Comparison of ENCODE assay signal across 19 cellular contexts in the genomic region with DNA sequence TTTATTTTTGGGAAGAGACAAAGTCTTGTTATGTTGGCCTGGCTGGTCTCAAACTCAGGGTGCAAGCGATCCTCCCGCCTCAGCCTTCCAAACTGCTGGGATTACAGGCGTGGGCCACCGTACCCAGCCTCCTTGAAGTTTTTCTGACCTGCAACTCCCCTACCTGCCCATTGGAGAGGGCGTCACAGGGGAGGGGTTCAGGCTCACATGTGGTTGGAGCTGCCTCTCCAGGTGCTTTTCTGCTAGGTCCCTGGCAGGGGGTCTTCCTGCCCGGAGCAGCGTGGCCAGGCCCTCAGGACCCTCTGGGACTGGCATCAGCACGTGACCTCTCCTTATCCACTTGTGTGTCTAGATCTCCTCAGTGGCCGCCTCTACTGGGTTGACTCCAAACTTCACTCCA.
"Had no signal": no experiment of that assay in that cellular context is flagged by ENCODE, and none has a peak within 500 bp of the region (broad histone marks: within the 10 kb centered on the region; RNA-seq: fewer than 3 reads in every experiment).

No MANE protein-coding gene starts in this region.

- FAIRE-seq: keratinocyte had no signal

- H3K4me2 ChIP-seq: smooth muscle cell had no signal

- H3K36me3 Mint-ChIP-seq: memory B cell had no signal

- H3K9me3 Mint-ChIP-seq: activated T-helper 2 cell treated with anti-CD3 and anti-CD28 coated beads, Interferon-gamma antibody, Interleukin-2, Interleukin-4, amounts not matched to agents 10 μg/mL and 5 μg/mL and 100 μg/mL, durations not matched to agents 14 hours and 24 hours and 36 hours; memory B cell; nephron had no signal

- H3K27me3 Mint-ChIP-seq: memory B cell had no signal

- H3K4me3 Mint-ChIP-seq: memory B cell, nephron had no signal

- ATAC-seq: activated CD4-positive, CD25-positive, alpha-beta regulatory T cell treated with anti-CD3 and anti-CD28 coated beads, Interleukin-2, amount 50 U/mL, for 24 hours; left colon had no signal

- H3K27ac Mint-ChIP-seq: activated T-helper 2 cell treated with anti-CD3 and anti-CD28 coated beads, Interferon-gamma antibody, Interleukin-2, Interleukin-4, amounts not matched to agents 10 μg/mL and 5 μg/mL and 100 μg/mL, durations not matched to agents 14 hours and 24 hours and 36 hours; memory B cell; nephron had no signal

- H3K4me3 ChIP-seq: sigmoid colon, smooth muscle cell, testis, uterus had no signal

- DNase-seq: activated CD4-positive, alpha-beta T cell treated with anti-CD3 and anti-CD28 coated beads, Interleukin-2, amount 50 U/mL, for 1 hour; activated naive CD4-positive, alpha-beta T cell; activated T-cell treated with anti-CD3 and anti-CD28 coated beads, Interleukin-2, amount 50 U/mL, for 1 hour; cortex of kidney; left colon; occipital lobe; sigmoid colon; stimulated activated CD4-positive, alpha-beta T cell treated with anti-CD3 and anti-CD28 coated beads, Interleukin-15, amount 100 ng/mL, for 24 hours; stimulated activated naive CD4-positive, alpha-beta T cell; T1000; testis; trophoblast cell had no signal

- H3K4me1 Mint-ChIP-seq: memory B cell, nephron had no signal

- H3K27ac ChIP-seq: sigmoid colon, testis had no signal

- H3K4me1 ChIP-seq: sigmoid colon, testis, uterus had no signal

- H3K9me3 ChIP-seq: sigmoid colon, testis, uterus had no signal

- H3K27me3 ChIP-seq: sigmoid colon, testis, uterus had no signal

- H3K36me3 ChIP-seq: uterus had no signal
